1 cellular context compared by ENCODE assay signal in genomic region chr15:74835312-74835823, GRCh38.
TF ChIP-seq lines count a peak whose summit lies in the region.

No MANE protein-coding gene starts in this region.

TF ChIP-seq in HepG2, 621 proteins besides CTCF, POLR2A, EP300 and RAD21 (continued from another document):
- TF ChIP-seq PRDM15 (CRISPR knock-in tag; IDR thresholded peaks at IDR 0.05) (no peak), NR3C1 (CRISPR knock-in tag; IDR thresholded peaks at IDR 0.05) (no peak), SNAI1 (CRISPR knock-in tag; IDR thresholded peaks at IDR 0.05; ENCODE audit: borderline replicate concordance) (no peak), ZNF746 (CRISPR knock-in tag; IDR thresholded peaks at IDR 0.05) (no peak), MATR3 (CRISPR knock-in tag; IDR thresholded peaks at IDR 0.05) (no peak)
